ENCODE assay signal across 19 cellular contexts in genomic region chr17:48860034-48860433, GRCh38. TPM values are rescaled to one million over a fixed set of nuclear protein-coding genes. Genes with fewer than 3 reads are reported as not detected.
A peak's percentile ranks its signal among the peaks of the same experiment; 100 is the strongest.
DNase-seq lines count a peak whose midpoint lies in the region; ATAC-seq and TF ChIP-seq lines count a peak whose summit lies in the region.
"Had no signal": no experiment of that assay in that cellular context is flagged by ENCODE, and none has a peak within 500 bp of the region (broad histone marks: within the 10 kb centered on the region; RNA-seq: fewer than 3 reads in every experiment).

No MANE protein-coding gene starts in this region.

- no peak for ATAC-seq in stimulated activated memory B cell treated with anti-CD40 and anti-IgM and Interleukin-4, amounts not matched to agents 10 μg/mL and 1 μg/mL and 100 μg/mL, for 72 hours
- ATAC-seq: T-helper 17 cell had no signal

- H3K27ac ChIP-seq in WERI-Rb-1 = no peak overlapping the region
- H3K27ac ChIP-seq: RWPE1, sigmoid colon, upper lobe of left lung had no signal

- H3K9me3 ChIP-seq in WERI-Rb-1 (ENCODE audit: severe bottlenecking) = no peaks in the 10 kb centered on the region
- H3K9me3 ChIP-seq: sigmoid colon, upper lobe of left lung had no signal

- DNase-seq in AG10803 (ENCODE audit: low read depth) = no peak
- DNase-seq in WERI-Rb-1 = no peak
- no peak for DNase-seq in fibroblast of the aortic adventitia (ENCODE audit: low read depth)
- DNase-seq in anterior cingulate cortex (lab: John Stamatoyannopoulos, UW) = no peak
- no peak for DNase-seq in effector CD8-positive, alpha-beta T cell (lab: John Stamatoyannopoulos, UW)
- no peak for DNase-seq in 8988T
- DNase-seq: activated CD4-positive, alpha-beta T cell treated with anti-CD3 and anti-CD28 coated beads for 1 hour; activated naive CD4-positive, alpha-beta T cell treated with anti-CD3 and anti-CD28 coated beads, Interleukin-2, amount 50 U/mL, for 16 hours; DMS79 treated with DMSO at 0.1 percent for 48 hours; NCI-H2081; NCI-H748 treated with DMSO at 0.1 percent for 48 hours; sigmoid colon; T-helper 17 cell; upper lobe of left lung had no signal

- peaks cover 57% of the 10 kb centered on the region for H3K36me3 ChIP-seq in WERI-Rb-1

- no peaks in the 10 kb centered on the region for H3K9me3 Mint-ChIP-seq in stimulated activated memory B cell treated with anti-CD40 and anti-IgM and Interleukin-4, amounts not matched to agents 10 μg/mL and 1 μg/mL and 100 μg/mL, for 72 hours

- H3K4me1 Mint-ChIP-seq in stimulated activated memory B cell treated with anti-CD40 and anti-IgM and Interleukin-4, amounts not matched to agents 10 μg/mL and 1 μg/mL and 100 μg/mL, for 72 hours = no peaks in the 10 kb centered on the region

- no peaks in the 10 kb centered on the region for H3K27me3 ChIP-seq in WERI-Rb-1 (ENCODE audit: insufficient read depth, low read depth, severe bottlenecking)
- H3K27me3 ChIP-seq: sigmoid colon, upper lobe of left lung had no signal

- no peaks in the 10 kb centered on the region for H3K27me3 Mint-ChIP-seq in stimulated activated memory B cell treated with anti-CD40 and anti-IgM and Interleukin-4, amounts not matched to agents 10 μg/mL and 1 μg/mL and 100 μg/mL, for 72 hours
- H3K27me3 Mint-ChIP-seq: T-helper 17 cell had no signal

- H3K4me3 Mint-ChIP-seq in stimulated activated memory B cell treated with anti-CD40 and anti-IgM and Interleukin-4, amounts not matched to agents 10 μg/mL and 1 μg/mL and 100 μg/mL, for 72 hours = no peak overlapping the region
- H3K4me3 Mint-ChIP-seq: T-helper 17 cell had no signal

- H3K27ac Mint-ChIP-seq in stimulated activated memory B cell treated with anti-CD40 and anti-IgM and Interleukin-4, amounts not matched to agents 10 μg/mL and 1 μg/mL and 100 μg/mL, for 72 hours = no peak overlapping the region

- H3K36me3 Mint-ChIP-seq in stimulated activated memory B cell treated with anti-CD40 and anti-IgM and Interleukin-4, amounts not matched to agents 10 μg/mL and 1 μg/mL and 100 μg/mL, for 72 hours = peaks cover 60% of the 10 kb centered on the region

- TF ChIP-seq CTCF in AG10803 (conservative IDR thresholded peaks at IDR 0.05; ENCODE audit: low read length) = peak; percentile 24
- peak; percentile 39 for TF ChIP-seq CTCF in GM12873 (IDR thresholded peaks at IDR 0.05; ENCODE audit: insufficient read depth, low read depth, low read length, missing control alignments)
- 0 out of 2 replicates have a peak, but pooled peaks have one; percentile 32 for TF ChIP-seq CTCF in WERI-Rb-1 (IDR thresholded peaks at IDR 0.05; ENCODE audit: low read depth, low read length)
- TF ChIP-seq CTCF in fibroblast of the aortic adventitia (IDR thresholded peaks at IDR 0.05; ENCODE audit: insufficient read depth, low read length) = peak; percentile 32

- H3K4me3 ChIP-seq in AG10803 (ENCODE audit: low read length) (no peak overlapping the region), WERI-Rb-1 (ENCODE audit: low read depth, low read length) (no peak overlapping the region), fibroblast of the aortic adventitia (ENCODE audit: low read depth, low read length) (no peak overlapping the region)
- H3K4me3 ChIP-seq: sigmoid colon, upper lobe of left lung had no signal

RNA-seq across cellular contexts. Expression of gene CALCOCO2, which starts 29.2 kb away (rescaled TPM):
- total RNA-seq in fibroblast of the aortic adventitia (ENCODE audit: low replicate concordance) = 73.8 and 169 TPM in 2 replicates

RNA-seq across cellular contexts. Expression of gene ATP5MC1, which starts 32.6 kb away (rescaled TPM):
- 9.9 and 91.6 TPM in 2 replicates for total RNA-seq in fibroblast of the aortic adventitia (ENCODE audit: low replicate concordance)

RNA-seq across cellular contexts. Expression of gene TTLL6, which starts 43.0 kb away (rescaled TPM):
- total RNA-seq in fibroblast of the aortic adventitia (ENCODE audit: low replicate concordance) = not detected in 2 replicates
- total RNA-seq: cardiac septum, lung microvascular endothelial cell, T-helper 17 cell had no signal

RNA-seq across cellular contexts. Expression of gene UBE2Z, which starts 48.2 kb away (rescaled TPM):
- total RNA-seq in fibroblast of the aortic adventitia (ENCODE audit: low replicate concordance) = 82.4 and 103 TPM in 2 replicates
